ENCODE assay signal across 1 cellular context in genomic region chr2:104332733-104333132, GRCh38.
TF ChIP-seq lines count a peak whose summit lies in the region.

No MANE protein-coding gene starts in this region.

TF ChIP-seq in GM23338, 12 proteins besides CTCF, POLR2A, EP300 and RAD21 (continued from another document):
- TF ChIP-seq ZNF462 (CRISPR knock-in tag; IDR thresholded peaks at IDR 0.05) (0 out of 2 replicates have a peak, but pooled peaks have one; percentile 18), STAT1 (IDR thresholded peaks at IDR 0.05; ENCODE audit: unreplicated experiment) (no peak), ZNF114 (CRISPR knock-in tag; IDR thresholded peaks at IDR 0.05) (no peak), EZH2 (IDR thresholded peaks at IDR 0.05; ENCODE audit: low read depth, unreplicated experiment) (no peak), EZH2phosphoT487 (IDR thresholded peaks at IDR 0.05; ENCODE audit: unreplicated experiment) (no peak), POLR2AphosphoS5 (IDR thresholded peaks at IDR 0.05; ENCODE audit: low read depth) (no peak), ETS1 (IDR thresholded peaks at IDR 0.05) (no peak)
